In genomic region chr10:129224065-129224464, GRCh38 we compare ENCODE assay signal across 8 cellular contexts.
"Had no signal": no experiment of that assay in that cellular context is flagged by ENCODE, and none has a peak within 500 bp of the region (broad histone marks: within the 10 kb centered on the region; RNA-seq: fewer than 3 reads in every experiment).

No MANE protein-coding gene starts in this region.

- H3K27ac Mint-ChIP-seq: IgD-negative memory B cell had no signal

- H3K4me3 Mint-ChIP-seq: IgD-negative memory B cell had no signal

- H3K27me3 Mint-ChIP-seq: IgD-negative memory B cell had no signal

- ATAC-seq: HepG2, K562 had no signal

- H3K36me3 Mint-ChIP-seq: IgD-negative memory B cell had no signal

- DNase-seq: IMR-90, KBM-7, KG1 had no signal

- H3K4me3 ChIP-seq: K562 had no signal

- H3K27ac ChIP-seq: HL-60, KMS-11 had no signal

- H3K4me1 Mint-ChIP-seq: IgD-negative memory B cell had no signal
